In the genomic region with DNA sequence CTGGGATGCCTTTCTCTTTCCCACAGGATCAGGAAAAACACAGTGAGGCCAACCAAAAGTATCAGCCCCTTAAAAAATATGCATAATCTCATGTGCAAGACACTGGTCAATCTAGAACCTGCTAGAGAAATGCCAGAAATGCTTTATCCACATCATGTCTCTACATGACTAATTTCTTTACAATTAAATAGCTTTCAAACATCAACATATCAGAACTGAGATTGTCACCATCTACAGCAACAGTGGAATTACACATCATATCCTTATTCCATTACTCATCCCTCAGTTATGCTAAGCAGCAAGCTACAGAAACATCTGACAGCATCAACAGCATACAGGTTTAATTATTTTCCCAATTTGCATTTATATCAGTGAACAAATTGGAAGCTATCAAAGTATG, we compare ENCODE assay signal across 12 cellular contexts.
A peak's percentile ranks its signal among the peaks of the same experiment; 100 is the strongest.
DNase-seq lines count a peak whose midpoint lies in the region; ATAC-seq, FAIRE-seq and TF ChIP-seq lines count a peak whose summit lies in the region.
"Had no signal": no experiment of that assay in that cellular context is flagged by ENCODE, and none has a peak within 500 bp of the region (broad histone marks: within the 10 kb centered on the region; RNA-seq: fewer than 3 reads in every experiment).

No MANE protein-coding gene starts in this region.

- CTCF ChIA-PET in activated CD8-positive, alpha-beta T cell treated with anti-CD3 and anti-CD28 coated beads for 36 hours (lab: Charles Lee): interaction anchor here (1.0 to 1.4 kb wide), 3 partner anchors 12 to 27 kb away, joined by 3 to 5 read pairs (median 4); no protein-coding TSS in a partner anchor
- CTCF ChIA-PET in activated CD8-positive, alpha-beta T cell treated with anti-CD3 and anti-CD28 coated beads, Interleukin-2, amount 10 ng/mL, durations not matched to agents 7 days and 5 days (lab: Charles Lee): interaction anchor here (1.0 to 1.4 kb wide), 3 partner anchors 15 to 79 kb away, joined by 3 read pairs; partner anchors contain the start of gene DDIAS

- no peak for DNase-seq in activated CD8-positive, alpha-beta T cell treated with anti-CD3 and anti-CD28 coated beads for 36 hours
- no peak for DNase-seq in activated CD8-positive, alpha-beta T cell treated with anti-CD3 and anti-CD28 coated beads, Interleukin-2, amount 10 ng/mL, durations not matched to agents 7 days and 5 days
- DNase-seq in fibroblast of peridontal ligament (ENCODE audit: extremely low read depth): peak; percentile 81
- DNase-seq in stromal cell of bone marrow (ENCODE audit: low read depth): peak; percentile 36
- DNase-seq in GM12892 (ENCODE audit: insufficient read length): no peak
- no peak for DNase-seq in nephron progenitor cell
- no peak for DNase-seq in globus pallidus (ENCODE audit: low spot score)
- DNase-seq: activated CD4-positive, alpha-beta T cell treated with anti-CD3 and anti-CD28 coated beads, Interleukin-2, amount 50 U/mL, for 4 hours; BE2C; NCI-H1694 treated with DMSO at 0.1 percent for 48 hours had no signal

- ATAC-seq in activated CD8-positive, alpha-beta T cell treated with anti-CD3 and anti-CD28 coated beads for 36 hours: peak; percentile 72
- no peak for ATAC-seq in activated CD8-positive, alpha-beta T cell treated with anti-CD3 and anti-CD28 coated beads, Interleukin-2, amount 10 ng/mL, durations not matched to agents 7 days and 5 days
- ATAC-seq in SK-N-SH treated with all-trans-retinoic acid at 6 μM for 48 hours: peak; percentile 87

- no peak overlapping the region for H3K4me3 Mint-ChIP-seq in activated CD8-positive, alpha-beta T cell treated with anti-CD3 and anti-CD28 coated beads for 36 hours
- H3K4me3 Mint-ChIP-seq in activated CD8-positive, alpha-beta T cell treated with anti-CD3 and anti-CD28 coated beads, Interleukin-2, amount 10 ng/mL, durations not matched to agents 7 days and 5 days: no peak overlapping the region
- no peak overlapping the region for H3K4me3 Mint-ChIP-seq in nephron progenitor cell
- H3K4me3 Mint-ChIP-seq: dendritic cell treated with granulocyte-macrophage colony-stimulating factor and Interleukin-4, amounts not matched to agents 40 ng/mL and 50 ng/mL, for 4 days had no signal

- no peaks in the 10 kb centered on the region for H3K27me3 Mint-ChIP-seq in activated CD8-positive, alpha-beta T cell treated with anti-CD3 and anti-CD28 coated beads for 36 hours
- H3K27me3 Mint-ChIP-seq in activated CD8-positive, alpha-beta T cell treated with anti-CD3 and anti-CD28 coated beads, Interleukin-2, amount 10 ng/mL, durations not matched to agents 7 days and 5 days (ENCODE audit: low read depth): no peaks in the 10 kb centered on the region
- H3K27me3 Mint-ChIP-seq in nephron progenitor cell (ENCODE audit: low read depth, poor library complexity): no peaks in the 10 kb centered on the region
- H3K27me3 Mint-ChIP-seq: dendritic cell treated with granulocyte-macrophage colony-stimulating factor and Interleukin-4, amounts not matched to agents 40 ng/mL and 50 ng/mL, for 4 days had no signal

- H3K36me3 Mint-ChIP-seq in activated CD8-positive, alpha-beta T cell treated with anti-CD3 and anti-CD28 coated beads for 36 hours (ENCODE audit: low read depth): peaks cover 28% of the 10 kb centered on the region
- peaks cover 28% of the 10 kb centered on the region for H3K36me3 Mint-ChIP-seq in activated CD8-positive, alpha-beta T cell treated with anti-CD3 and anti-CD28 coated beads, Interleukin-2, amount 10 ng/mL, durations not matched to agents 7 days and 5 days (ENCODE audit: low read depth)
- peaks cover 24% of the 10 kb centered on the region for H3K36me3 Mint-ChIP-seq in nephron progenitor cell (ENCODE audit: low read depth)

- POLR2A ChIA-PET in activated CD8-positive, alpha-beta T cell treated with anti-CD3 and anti-CD28 coated beads for 36 hours (lab: Charles Lee): interaction anchor here (0.8 to 1.4 kb wide), 4 partner anchors 10 to 79 kb away, joined by 3 to 4 read pairs (median 4); partner anchors contain the start of gene DDIAS
- POLR2A ChIA-PET in activated CD8-positive, alpha-beta T cell treated with anti-CD3 and anti-CD28 coated beads, Interleukin-2, amount 10 ng/mL, durations not matched to agents 7 days and 5 days (lab: Charles Lee): no interaction called here

- no peak for TF ChIP-seq CTCF in activated CD8-positive, alpha-beta T cell treated with anti-CD3 and anti-CD28 coated beads for 36 hours (IDR thresholded peaks at IDR 0.05)
- TF ChIP-seq CTCF in nephron progenitor cell (IDR thresholded peaks at IDR 0.05): no peak

- H3K27ac Mint-ChIP-seq in activated CD8-positive, alpha-beta T cell treated with anti-CD3 and anti-CD28 coated beads for 36 hours: peak overlapping the region; percentile 34
- H3K27ac Mint-ChIP-seq in activated CD8-positive, alpha-beta T cell treated with anti-CD3 and anti-CD28 coated beads, Interleukin-2, amount 10 ng/mL, durations not matched to agents 7 days and 5 days: no peak overlapping the region
- no peak overlapping the region for H3K27ac Mint-ChIP-seq in nephron progenitor cell
- H3K27ac Mint-ChIP-seq: dendritic cell treated with granulocyte-macrophage colony-stimulating factor and Interleukin-4, amounts not matched to agents 40 ng/mL and 50 ng/mL, for 4 days had no signal

- no peak for FAIRE-seq in GM12892 (lab: Jason Lieb, UNC)

- TF ChIP-seq POLR2A in GM12892 (IDR thresholded peaks at IDR 0.05; ENCODE audit: low read depth, low read length): no peak

- H3K4me1 Mint-ChIP-seq in activated CD8-positive, alpha-beta T cell treated with anti-CD3 and anti-CD28 coated beads for 36 hours (ENCODE audit: low read depth): peaks cover 47% of the 10 kb centered on the region
- H3K4me1 Mint-ChIP-seq in activated CD8-positive, alpha-beta T cell treated with anti-CD3 and anti-CD28 coated beads, Interleukin-2, amount 10 ng/mL, durations not matched to agents 7 days and 5 days (ENCODE audit: low read depth): peaks cover 16% of the 10 kb centered on the region
- H3K4me1 Mint-ChIP-seq in nephron progenitor cell: peaks cover 19% of the 10 kb centered on the region

- intact Hi-C loops in activated CD8-positive, alpha-beta T cell treated with anti-CD3 and anti-CD28 coated beads for 36 hours (cut with micrococcal nuclease): no loop called here

- no peaks in the 10 kb centered on the region for H3K9me3 Mint-ChIP-seq in activated CD8-positive, alpha-beta T cell treated with anti-CD3 and anti-CD28 coated beads for 36 hours
- H3K9me3 Mint-ChIP-seq in activated CD8-positive, alpha-beta T cell treated with anti-CD3 and anti-CD28 coated beads, Interleukin-2, amount 10 ng/mL, durations not matched to agents 7 days and 5 days (ENCODE audit: insufficient read depth): no peaks in the 10 kb centered on the region
- no peaks in the 10 kb centered on the region for H3K9me3 Mint-ChIP-seq in nephron progenitor cell
- H3K9me3 Mint-ChIP-seq: dendritic cell treated with granulocyte-macrophage colony-stimulating factor and Interleukin-4, amounts not matched to agents 40 ng/mL and 50 ng/mL, for 4 days had no signal

TF ChIP-seq in SK-N-SH treated with all-trans-retinoic acid at 6 μM for 48 hours, 23 proteins besides CTCF, POLR2A, EP300 and RAD21:
- TF ChIP-seq ISL1 (CRISPR knock-in tag; IDR thresholded peaks at IDR 0.05) (peak; percentile 75), ZFP3 (CRISPR knock-in tag; IDR thresholded peaks at IDR 0.05) (peak; percentile 64; the same call in 1 of the 2 replicates)
- TF ChIP-seq, protein P1, sequence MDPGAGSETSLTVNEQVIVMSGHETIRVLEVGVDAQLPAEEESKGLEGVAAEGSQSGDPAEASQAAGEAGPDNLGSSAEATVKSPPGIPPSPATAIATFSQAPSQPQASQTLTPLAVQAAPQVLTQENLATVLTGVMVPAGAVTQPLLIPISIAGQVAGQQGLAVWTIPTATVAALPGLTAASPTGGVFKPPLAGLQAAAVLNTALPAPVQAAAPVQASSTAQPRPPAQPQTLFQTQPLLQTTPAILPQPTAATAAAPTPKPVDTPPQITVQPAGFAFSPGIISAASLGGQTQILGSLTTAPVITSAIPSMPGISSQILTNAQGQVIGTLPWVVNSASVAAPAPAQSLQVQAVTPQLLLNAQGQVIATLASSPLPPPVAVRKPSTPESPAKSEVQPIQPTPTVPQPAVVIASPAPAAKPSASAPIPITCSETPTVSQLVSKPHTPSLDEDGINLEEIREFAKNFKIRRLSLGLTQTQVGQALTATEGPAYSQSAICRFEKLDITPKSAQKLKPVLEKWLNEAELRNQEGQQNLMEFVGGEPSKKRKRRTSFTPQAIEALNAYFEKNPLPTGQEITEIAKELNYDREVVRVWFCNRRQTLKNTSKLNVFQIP (CRISPR knock-in tag; IDR thresholded peaks at IDR 0.05; ENCODE audit: borderline replicate concordance, low read depth): no peak
TF ChIP-seq in SK-N-SH treated with all-trans-retinoic acid at 6 μM for 48 hours: peak in this region for 2.

Comparison
In these comparisons a context has a peak if more than half of its experiments do, and no peak if none do; other contexts are left out.
1. DNase-seq: peak in fibroblast of peridontal ligament (single experiment) and stromal cell of bone marrow (single experiment); none in activated CD8-positive, alpha-beta T cell treated with anti-CD3 and anti-CD28 coated beads for 36 hours (single experiment), activated CD8-positive, alpha-beta T cell treated with anti-CD3 and anti-CD28 coated beads, Interleukin-2, amount 10 ng/mL, durations not matched to agents 7 days and 5 days (single experiment), GM12892 (single experiment), nephron progenitor cell (single experiment) and globus pallidus (single experiment).